In the genomic region with DNA sequence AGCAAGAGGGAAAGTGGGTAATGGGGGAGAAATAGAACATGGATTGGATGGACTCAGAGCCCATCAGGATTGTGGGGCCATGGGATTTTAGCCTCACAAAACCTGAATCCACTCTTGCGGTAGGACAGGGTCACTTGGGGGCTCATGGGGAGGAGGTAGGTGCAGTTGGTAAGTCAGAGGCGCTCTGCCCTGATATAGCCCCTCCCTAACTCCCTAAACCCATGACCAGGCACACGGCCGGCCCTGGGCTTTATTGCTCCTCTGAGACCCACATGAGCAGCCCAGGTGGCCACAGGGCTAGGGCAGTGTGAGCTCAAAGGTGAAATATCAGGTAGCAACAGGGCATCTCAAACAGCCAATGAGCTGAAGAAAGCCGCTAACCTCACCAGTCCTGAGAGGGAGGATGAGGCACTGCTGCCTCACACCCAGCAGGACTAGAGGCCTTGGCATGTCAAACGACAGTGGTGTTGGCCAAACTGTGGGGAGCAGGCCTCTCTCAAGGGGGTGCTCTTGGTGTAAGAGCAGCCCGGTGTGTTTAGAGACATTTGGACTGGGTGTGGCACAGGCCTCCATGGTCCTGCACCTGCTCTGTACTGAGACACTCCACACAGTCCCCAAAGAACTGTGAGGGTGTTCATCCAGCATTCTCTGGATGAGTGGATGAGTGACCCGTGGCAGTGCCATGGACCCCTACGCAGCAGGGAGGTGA, we compare ENCODE assay signal across 1 cellular context.
TF ChIP-seq lines count a peak whose summit lies in the region.

No MANE protein-coding gene starts in this region.

TF ChIP-seq in WTC11, 78 proteins besides CTCF, POLR2A, EP300 and RAD21 (continued from another document):
- TF ChIP-seq, protein P1, sequence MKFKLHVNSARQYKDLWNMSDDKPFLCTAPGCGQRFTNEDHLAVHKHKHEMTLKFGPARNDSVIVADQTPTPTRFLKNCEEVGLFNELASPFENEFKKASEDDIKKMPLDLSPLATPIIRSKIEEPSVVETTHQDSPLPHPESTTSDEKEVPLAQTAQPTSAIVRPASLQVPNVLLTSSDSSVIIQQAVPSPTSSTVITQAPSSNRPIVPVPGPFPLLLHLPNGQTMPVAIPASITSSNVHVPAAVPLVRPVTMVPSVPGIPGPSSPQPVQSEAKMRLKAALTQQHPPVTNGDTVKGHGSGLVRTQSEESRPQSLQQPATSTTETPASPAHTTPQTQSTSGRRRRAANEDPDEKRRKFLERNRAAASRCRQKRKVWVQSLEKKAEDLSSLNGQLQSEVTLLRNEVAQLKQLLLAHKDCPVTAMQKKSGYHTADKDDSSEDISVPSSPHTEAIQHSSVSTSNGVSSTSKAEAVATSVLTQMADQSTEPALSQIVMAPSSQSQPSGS (CRISPR knock-in tag; IDR thresholded peaks at IDR 0.05; ENCODE audit: borderline replicate concordance, low read depth): no peak
- TF ChIP-seq RORB (CRISPR knock-in tag; IDR thresholded peaks at IDR 0.05) (no peak), ZNF138 (CRISPR knock-in tag; conservative IDR thresholded peaks at IDR 0.05) (no peak), ZNF121 (CRISPR knock-in tag; IDR thresholded peaks at IDR 0.05) (no peak)
TF ChIP-seq in WTC11: peak in this region for 0.
